Comparison of ENCODE assay signal across 9 cellular contexts in the genomic region with DNA sequence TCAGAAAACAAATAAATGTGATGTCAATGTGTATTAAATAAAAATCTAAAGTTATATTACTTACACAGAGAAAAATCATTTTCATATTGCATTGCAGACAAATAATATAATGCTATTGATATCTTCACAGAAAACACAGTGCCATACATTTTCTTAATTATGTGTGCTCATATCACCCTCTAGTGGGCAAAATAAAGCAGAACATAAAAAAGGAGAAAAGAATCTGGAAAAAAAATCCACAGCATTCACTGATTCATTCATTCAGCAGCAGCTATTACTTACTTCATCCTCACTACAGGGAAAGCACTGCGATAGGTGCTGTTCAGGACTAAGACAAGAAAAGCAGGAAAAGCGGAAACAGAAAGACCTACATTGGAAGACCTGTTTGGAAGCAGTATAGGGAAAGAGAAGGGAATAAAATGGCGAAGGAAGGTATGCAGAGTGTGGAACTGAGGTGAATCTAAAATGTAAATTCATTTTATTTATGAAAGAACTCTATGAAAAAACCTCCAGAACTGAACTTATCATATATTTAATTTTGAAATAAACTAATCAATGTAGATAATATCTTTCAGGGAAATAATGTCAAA.
DNase-seq lines count a peak whose midpoint lies in the region; ATAC-seq, FAIRE-seq and TF ChIP-seq lines count a peak whose summit lies in the region.
"Had no signal": no experiment of that assay in that cellular context is flagged by ENCODE, and none has a peak within 500 bp of the region (broad histone marks: within the 10 kb centered on the region; RNA-seq: fewer than 3 reads in every experiment).

No MANE protein-coding gene starts in this region.

- TF ChIP-seq POLR2A in GM12892 (IDR thresholded peaks at IDR 0.05; ENCODE audit: low read depth, low read length) (no peak), prostate gland (IDR thresholded peaks at IDR 0.05) (no peak), ovary (IDR thresholded peaks at IDR 0.05) (no peak)

- no peaks in the 10 kb centered on the region for H3K4me1 ChIP-seq in prostate gland (replicated peaks)
- no peaks in the 10 kb centered on the region for H3K4me1 ChIP-seq in ovary (ENCODE audit: insufficient read depth)

- no peak for TF ChIP-seq EP300 in ovary (IDR thresholded peaks at IDR 0.05)

- peak; percentile 17 for FAIRE-seq in GM12892 (lab: Jason Lieb, UNC)

- H3K27me3 ChIP-seq in prostate gland (replicated peaks; ENCODE audit: insufficient read depth) (no peaks in the 10 kb centered on the region), ovary (no peaks in the 10 kb centered on the region)

- no peaks in the 10 kb centered on the region for H3K9me3 ChIP-seq in prostate gland
- no peaks in the 10 kb centered on the region for H3K9me3 ChIP-seq in ovary

- H3K4me3 ChIP-seq in AG09309 (ENCODE audit: control insufficient read depth, low read depth, low read length) (no peak overlapping the region), epithelial cell of proximal tubule (ENCODE audit: low read depth, low read length) (no peak overlapping the region), prostate gland (no peak overlapping the region), ovary (no peak overlapping the region)
- H3K4me3 ChIP-seq: lung had no signal

- peak; percentile 8 for DNase-seq in AG09309 (ENCODE audit: low read depth)
- DNase-seq in GM12892 (ENCODE audit: insufficient read length), result no peak
- peak; percentile 65 for DNase-seq in OCI-M1 (lab: John Stamatoyannopoulos, UW)
- peak; percentile 6 for DNase-seq in epithelial cell of proximal tubule (ENCODE audit: low read depth)
- no peak for DNase-seq in prostate gland (ENCODE audit: low spot score)
- DNase-seq in ovary, result no peak
- no peak for DNase-seq in stimulated activated CD8-positive, alpha-beta memory T cell treated with anti-CD3 and anti-CD28 coated beads, Interleukin-4, amount 100 ng/mL, for 48 hours

- peak; percentile 76 for ATAC-seq in HG03378 (IDR thresholded peaks at IDR 0.05; ENCODE audit: unreplicated experiment)

- H3K36me3 ChIP-seq in prostate gland (no peaks in the 10 kb centered on the region), ovary (no peaks in the 10 kb centered on the region)

- 86% methylated on average over 3 of the region's 3 CpGs for WGBS in prostate gland
- WGBS in ovary, 3 donors, result 87 to 90% (median 89%) methylated on average over 3 of the region's 3 CpGs

- intact Hi-C loops in prostate gland (cut with DNase I) (no loop called here), ovary (cut with DNase I) (no loop called here)

- H3K27ac ChIP-seq in prostate gland, result no peak overlapping the region
- no peak overlapping the region for H3K27ac ChIP-seq in ovary

- TF ChIP-seq CTCF in AG09309 (IDR thresholded peaks at IDR 0.05; ENCODE audit: control insufficient read depth, insufficient read depth, low read depth, low read length, missing control alignments) (peak; percentile 52), epithelial cell of proximal tubule (conservative IDR thresholded peaks at IDR 0.05; ENCODE audit: low read depth, low read length) (peak; percentile 62), prostate gland (IDR thresholded peaks at IDR 0.05) (peak in 3 of 4 experiments; percentile 42 to 55 (median 48)), ovary (IDR thresholded peaks at IDR 0.05) (peak in 1 of 3 donors; percentile 19)

Comparison
In these comparisons a context has a peak if more than half of its experiments do, and no peak if none do; other contexts are left out.
1. DNase-seq: peak in AG09309 (single experiment), OCI-M1 (single experiment) and epithelial cell of proximal tubule (single experiment); none in GM12892 (single experiment), prostate gland (single experiment), ovary (0 of 5) and stimulated activated CD8-positive, alpha-beta memory T cell treated with anti-CD3 and anti-CD28 coated beads, Interleukin-4, amount 100 ng/mL, for 48 hours (single experiment).